28 cellular contexts compared by ENCODE assay signal in genomic region chr15:55017636-55018035, GRCh38.
"Had no signal": no experiment of that assay in that cellular context is flagged by ENCODE, and none has a peak within 500 bp of the region (broad histone marks: within the 10 kb centered on the region; RNA-seq: fewer than 3 reads in every experiment).

No MANE protein-coding gene starts in this region.

- H3K36me3 Mint-ChIP-seq: stimulated activated effector memory CD8-positive, alpha-beta T cell treated with anti-CD3 and anti-CD28 coated beads, Interleukin-12 subunit alpha, Interleukin-12 subunit beta, amount 100 ng/mL, for 72 hours; stimulated activated memory B cell treated with anti-CD40 and anti-IgM and Interleukin-4, amounts not matched to agents 10 μg/mL and 1 μg/mL and 100 μg/mL, for 72 hours; stimulated activated naive B cell treated with anti-CD40 and anti-IgM and Interleukin-4, amounts not matched to agents 10 μg/mL and 1 μg/mL and 100 μg/mL, for 72 hours; type B pancreatic cell had no signal

- H3K9me3 Mint-ChIP-seq: stimulated activated effector memory CD8-positive, alpha-beta T cell treated with anti-CD3 and anti-CD28 coated beads, Interleukin-12 subunit alpha, Interleukin-12 subunit beta, amount 100 ng/mL, for 72 hours; stimulated activated memory B cell treated with anti-CD40 and anti-IgM and Interleukin-4, amounts not matched to agents 10 μg/mL and 1 μg/mL and 100 μg/mL, for 72 hours; stimulated activated naive B cell treated with anti-CD40 and anti-IgM and Interleukin-4, amounts not matched to agents 10 μg/mL and 1 μg/mL and 100 μg/mL, for 72 hours; stimulated activated naive CD8-positive, alpha-beta T cell treated with anti-CD3 and anti-CD28 coated beads, Interleukin-15, amount 100 ng/mL, for 72 hours; stimulated activated naive CD8-positive, alpha-beta T cell treated with anti-CD3 and anti-CD28 coated beads, Interleukin-15, Interleukin-2, amounts not matched to agents 100 ng/mL and 50 ng/mL, for 24 hours; type B pancreatic cell had no signal

- H3K27me3 ChIP-seq: suprapubic skin, testis, thyroid gland, tibial artery, tibial nerve, transverse colon, upper lobe of left lung, upper lobe of right lung, uterus, vagina had no signal

- H3K4me3 Mint-ChIP-seq: stimulated activated effector memory CD8-positive, alpha-beta T cell treated with anti-CD3 and anti-CD28 coated beads, Interleukin-12 subunit alpha, Interleukin-12 subunit beta, amount 100 ng/mL, for 72 hours; stimulated activated memory B cell treated with anti-CD40 and anti-IgM and Interleukin-4, amounts not matched to agents 10 μg/mL and 1 μg/mL and 100 μg/mL, for 72 hours; stimulated activated naive B cell treated with anti-CD40 and anti-IgM and Interleukin-4, amounts not matched to agents 10 μg/mL and 1 μg/mL and 100 μg/mL, for 72 hours; stimulated activated naive CD8-positive, alpha-beta T cell treated with anti-CD3 and anti-CD28 coated beads, Interleukin-15, amount 100 ng/mL, for 72 hours; stimulated activated naive CD8-positive, alpha-beta T cell treated with anti-CD3 and anti-CD28 coated beads, Interleukin-15, Interleukin-2, amounts not matched to agents 100 ng/mL and 50 ng/mL, for 24 hours; type B pancreatic cell had no signal

- H3K27me3 Mint-ChIP-seq: stimulated activated memory B cell treated with anti-CD40 and anti-IgM and Interleukin-4, amounts not matched to agents 10 μg/mL and 1 μg/mL and 100 μg/mL, for 72 hours; stimulated activated naive B cell treated with anti-CD40 and anti-IgM and Interleukin-4, amounts not matched to agents 10 μg/mL and 1 μg/mL and 100 μg/mL, for 72 hours had no signal

- H3K27ac ChIP-seq: stomach, suprapubic skin, testis, thoracic aorta, thyroid gland, tibial artery, tibial nerve, transverse colon, upper lobe of left lung, upper lobe of right lung, uterus, vagina had no signal

- DNase-seq: stimulated activated CD4-positive, alpha-beta T cell treated with anti-CD3 and anti-CD28 coated beads, Interleukin-2, amount 100 ng/mL, for 48 hours; stimulated activated CD4-positive, alpha-beta T cell treated with anti-CD3 and anti-CD28 coated beads, Interleukin-4, amount 100 ng/mL, for 1 hour; stimulated activated CD4-positive, alpha-beta T cell treated with anti-CD3 and anti-CD28 coated beads, Interleukin-4, amount 100 ng/mL, for 24 hours; stimulated activated CD4-positive, alpha-beta T cell treated with anti-CD3 and anti-CD28 coated beads, Interleukin-4, amount 100 ng/mL, for 4 hours; stimulated activated CD8-positive, alpha-beta memory T cell treated with anti-CD3 and anti-CD28 coated beads, Interleukin-4, amount 100 ng/mL, for 48 hours; stimulated activated naive B cell treated with anti-CD40 and anti-IgM and Interleukin-4, amounts not matched to agents 10 μg/mL and 1 μg/mL and 100 μg/mL, for 72 hours; stimulated activated naive CD4-positive, alpha-beta T cell; stimulated activated naive CD4-positive, alpha-beta T cell treated with Interleukin-2 at 50 U/mL for 16 hours; stimulated activated naive CD8-positive, alpha-beta T cell treated with anti-CD3 and anti-CD28 coated beads, Interleukin-15, amount 100 ng/mL, for 72 hours; stimulated activated naive CD8-positive, alpha-beta T cell treated with anti-CD3 and anti-CD28 coated beads, Interleukin-15, Interleukin-2, amounts not matched to agents 100 U/mL and 50 U/mL, for 24 hours; stomach; substantia nigra; testis; thyroid gland; tibial artery; transverse colon; upper lobe of right lung; uterus had no signal

- ATAC-seq: stimulated activated effector memory CD8-positive, alpha-beta T cell treated with anti-CD3 and anti-CD28 coated beads, Interleukin-12 subunit alpha, Interleukin-12 subunit beta, amount 100 ng/mL, for 72 hours; stimulated activated memory B cell treated with anti-CD40 and anti-IgM and Interleukin-4, amounts not matched to agents 10 μg/mL and 1 μg/mL and 100 μg/mL, for 72 hours; stimulated activated naive B cell treated with anti-CD40 and anti-IgM and Interleukin-4, amounts not matched to agents 10 μg/mL and 1 μg/mL and 100 μg/mL, for 72 hours; stimulated activated naive CD8-positive, alpha-beta T cell treated with anti-CD3 and anti-CD28 coated beads, Interleukin-15, amount 100 ng/mL, for 72 hours; stimulated activated naive CD8-positive, alpha-beta T cell treated with anti-CD3 and anti-CD28 coated beads, Interleukin-15, Interleukin-2, amounts not matched to agents 100 U/mL and 50 U/mL, for 24 hours; upper lobe of right lung had no signal

- H3K9me3 ChIP-seq: stomach, suprapubic skin, testis, thoracic aorta, thyroid gland, tibial artery, tibial nerve, transverse colon, upper lobe of left lung, upper lobe of right lung, uterus, vagina had no signal

- H3K4me3 ChIP-seq: stomach, suprapubic skin, thoracic aorta, thyroid gland, tibial artery, tibial nerve, transverse colon, upper lobe of left lung, upper lobe of right lung, uterus, vagina had no signal

- H3K4me1 ChIP-seq: stomach, suprapubic skin, testis, thyroid gland, tibial artery, tibial nerve, transverse colon, upper lobe of left lung, upper lobe of right lung, uterus, vagina had no signal

- H3K36me3 ChIP-seq: stomach, suprapubic skin, thoracic aorta, thyroid gland, tibial artery, tibial nerve, transverse colon, upper lobe of left lung, upper lobe of right lung, uterus, vagina had no signal

- H3K4me1 Mint-ChIP-seq: stimulated activated effector memory CD8-positive, alpha-beta T cell treated with anti-CD3 and anti-CD28 coated beads, Interleukin-12 subunit alpha, Interleukin-12 subunit beta, amount 100 ng/mL, for 72 hours; stimulated activated memory B cell treated with anti-CD40 and anti-IgM and Interleukin-4, amounts not matched to agents 10 μg/mL and 1 μg/mL and 100 μg/mL, for 72 hours; stimulated activated naive B cell treated with anti-CD40 and anti-IgM and Interleukin-4, amounts not matched to agents 10 μg/mL and 1 μg/mL and 100 μg/mL, for 72 hours; stimulated activated naive CD8-positive, alpha-beta T cell treated with anti-CD3 and anti-CD28 coated beads, Interleukin-15, amount 100 ng/mL, for 72 hours had no signal

- FAIRE-seq: urothelium cell line had no signal

- H3K27ac Mint-ChIP-seq: stimulated activated effector memory CD8-positive, alpha-beta T cell treated with anti-CD3 and anti-CD28 coated beads, Interleukin-12 subunit alpha, Interleukin-12 subunit beta, amount 100 ng/mL, for 72 hours; stimulated activated memory B cell treated with anti-CD40 and anti-IgM and Interleukin-4, amounts not matched to agents 10 μg/mL and 1 μg/mL and 100 μg/mL, for 72 hours; stimulated activated naive B cell treated with anti-CD40 and anti-IgM and Interleukin-4, amounts not matched to agents 10 μg/mL and 1 μg/mL and 100 μg/mL, for 72 hours; stimulated activated naive CD8-positive, alpha-beta T cell treated with anti-CD3 and anti-CD28 coated beads, Interleukin-15, Interleukin-2, amounts not matched to agents 100 ng/mL and 50 ng/mL, for 24 hours; type B pancreatic cell had no signal
